1 cellular context compared by ENCODE assay signal in genomic region chrX:102840871-102841705, GRCh38.
TF ChIP-seq lines count a peak whose summit lies in the region.

No MANE protein-coding gene starts in this region.

TF ChIP-seq in K562, 482 proteins besides CTCF, POLR2A, EP300 and RAD21 (continued from another document and continues in another):
- TF ChIP-seq ZBTB11 (CRISPR knock-in tag; IDR thresholded peaks at IDR 0.05) (0 out of 6 replicates have a peak, but pooled peaks of 1 of the 3 experiments have one; percentile 26), PHF21A (IDR thresholded peaks at IDR 0.05; ENCODE audit: borderline replicate concordance, low read depth) (no peak), SRSF3 (IDR thresholded peaks at IDR 0.05; ENCODE audit: insufficient read depth, low read length) (no peak), ZNF12 (CRISPR knock-in tag; IDR thresholded peaks at IDR 0.05) (no peak), LEF1 (IDR thresholded peaks at IDR 0.05) (no peak), MYBL2 (IDR thresholded peaks at IDR 0.05; ENCODE audit: low read depth) (no peak), MYBL2 (CRISPR knock-in tag; IDR thresholded peaks at IDR 0.05; ENCODE audit: borderline replicate concordance) (no peak), TFAM (CRISPR knock-in tag; conservative IDR thresholded peaks at IDR 0.05) (no peak), IRF2 (CRISPR knock-in tag; IDR thresholded peaks at IDR 0.05) (no peak), GATA2 (CRISPR knock-in tag; IDR thresholded peaks at IDR 0.05) (no peak), BMI1 (IDR thresholded peaks at IDR 0.05; ENCODE audit: low read length) (no peak), ARHGAP35 (IDR thresholded peaks at IDR 0.05; ENCODE audit: partially characterized antibody) (no peak), ZBTB17 (CRISPR knock-in tag; IDR thresholded peaks at IDR 0.05) (no peak), ZNF584 (CRISPR knock-in tag; IDR thresholded peaks at IDR 0.05; ENCODE audit: low read depth) (0 out of 2 replicates have a peak, but pooled peaks have one; percentile 33), ZNF324 (CRISPR knock-in tag; IDR thresholded peaks at IDR 0.05) (no peak), MAFK (IDR thresholded peaks at IDR 0.05; ENCODE audit: low read length) (peak; percentile 59), ZNF639 (CRISPR knock-in tag; conservative IDR thresholded peaks at IDR 0.05 in 1 of 2, IDR thresholded peaks at IDR 0.05 in 1 of 2) (peak in 1 of 2 experiments; percentile 56; a peak in 1 of 4 replicates), VEZF1 (CRISPR knock-in tag; IDR thresholded peaks at IDR 0.05) (no peak), ZNF197 (CRISPR knock-in tag; IDR thresholded peaks at IDR 0.05; ENCODE audit: low read depth) (peak; percentile 57; the same call in 1 of the 2 replicates), C11orf30 (IDR thresholded peaks at IDR 0.05; ENCODE audit: low read depth) (peak; percentile 77), KLF13 (tag; IDR thresholded peaks at IDR 0.05; ENCODE audit: borderline replicate concordance, low read depth) (no peak), SMARCA4 (IDR thresholded peaks at IDR 0.05) (peak; percentile 15; the same call in 1 of the 2 replicates), GABPA (tag; conservative IDR thresholded peaks at IDR 0.05; ENCODE audit: low read depth) (0 out of 2 replicates have a peak, but pooled peaks have one; percentile 12), ARID3A (IDR thresholded peaks at IDR 0.05; ENCODE audit: borderline replicate concordance, low read depth, low read length) (peak; percentile 56; the same call in 1 of the 2 replicates), ZNF124 (CRISPR knock-in tag; IDR thresholded peaks at IDR 0.05) (no peak), ARID1B (IDR thresholded peaks at IDR 0.05) (0 out of 2 replicates have a peak, but pooled peaks have one; percentile 7), POLR2B (IDR thresholded peaks at IDR 0.05; ENCODE audit: low read depth, partially characterized antibody) (no peak), CREB3 (tag; conservative IDR thresholded peaks at IDR 0.05; ENCODE audit: low read depth) (0 out of 2 replicates have a peak, but pooled peaks have one; percentile 18), ZNF764 (CRISPR knock-in tag; IDR thresholded peaks at IDR 0.05; ENCODE audit: low read depth) (no peak), DDX20 (tag; IDR thresholded peaks at IDR 0.05; ENCODE audit: low read depth) (0 out of 2 replicates have a peak, but pooled peaks have one; percentile 31), TEAD4 (IDR thresholded peaks at IDR 0.05; ENCODE audit: low read length) (no peak), TEAD4 (CRISPR knock-in tag; IDR thresholded peaks at IDR 0.05; ENCODE audit: borderline replicate concordance) (no peak), TBP (optimal IDR thresholded peaks at IDR 0.05; ENCODE audit: low read depth, low read length) (no peak), NFRKB (IDR thresholded peaks at IDR 0.05; ENCODE audit: low read depth) (peak; percentile 60; the same call in 1 of the 2 replicates), NFE2L1 (tag; IDR thresholded peaks at IDR 0.05; ENCODE audit: borderline replicate concordance, low read depth) (peak; percentile 5; the same call in 1 of the 2 replicates), SLC30A9 (CRISPR knock-in tag; IDR thresholded peaks at IDR 0.05) (no peak), ZNF232 (CRISPR knock-in tag; IDR thresholded peaks at IDR 0.05) (no peak), JUND (IDR thresholded peaks at IDR 0.05; ENCODE audit: borderline replicate concordance, low read depth, low read length) (peak; percentile 50; the same call in 1 of the 2 replicates), JUND (tag; IDR thresholded peaks at IDR 0.05; ENCODE audit: borderline replicate concordance, low read depth, low read length) (peak; percentile 35; the same call in 2 of the 3 replicates), XRCC4 (IDR thresholded peaks at IDR 0.05; ENCODE audit: extremely low read depth, insufficient read depth, insufficient read length) (no peak)
- TF ChIP-seq, protein P1, sequence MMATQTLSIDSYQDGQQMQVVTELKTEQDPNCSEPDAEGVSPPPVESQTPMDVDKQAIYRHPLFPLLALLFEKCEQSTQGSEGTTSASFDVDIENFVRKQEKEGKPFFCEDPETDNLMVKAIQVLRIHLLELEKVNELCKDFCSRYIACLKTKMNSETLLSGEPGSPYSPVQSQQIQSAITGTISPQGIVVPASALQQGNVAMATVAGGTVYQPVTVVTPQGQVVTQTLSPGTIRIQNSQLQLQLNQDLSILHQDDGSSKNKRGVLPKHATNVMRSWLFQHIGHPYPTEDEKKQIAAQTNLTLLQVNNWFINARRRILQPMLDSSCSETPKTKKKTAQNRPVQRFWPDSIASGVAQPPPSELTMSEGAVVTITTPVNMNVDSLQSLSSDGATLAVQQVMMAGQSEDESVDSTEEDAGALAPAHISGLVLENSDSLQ (IDR thresholded peaks at IDR 0.05): peak; percentile 63
- TF ChIP-seq, protein P2, sequence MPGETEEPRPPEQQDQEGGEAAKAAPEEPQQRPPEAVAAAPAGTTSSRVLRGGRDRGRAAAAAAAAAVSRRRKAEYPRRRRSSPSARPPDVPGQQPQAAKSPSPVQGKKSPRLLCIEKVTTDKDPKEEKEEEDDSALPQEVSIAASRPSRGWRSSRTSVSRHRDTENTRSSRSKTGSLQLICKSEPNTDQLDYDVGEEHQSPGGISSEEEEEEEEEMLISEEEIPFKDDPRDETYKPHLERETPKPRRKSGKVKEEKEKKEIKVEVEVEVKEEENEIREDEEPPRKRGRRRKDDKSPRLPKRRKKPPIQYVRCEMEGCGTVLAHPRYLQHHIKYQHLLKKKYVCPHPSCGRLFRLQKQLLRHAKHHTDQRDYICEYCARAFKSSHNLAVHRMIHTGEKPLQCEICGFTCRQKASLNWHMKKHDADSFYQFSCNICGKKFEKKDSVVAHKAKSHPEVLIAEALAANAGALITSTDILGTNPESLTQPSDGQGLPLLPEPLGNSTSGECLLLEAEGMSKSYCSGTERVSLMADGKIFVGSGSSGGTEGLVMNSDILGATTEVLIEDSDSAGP (CRISPR knock-in tag; IDR thresholded peaks at IDR 0.05): no peak
- TF ChIP-seq, protein P3, sequence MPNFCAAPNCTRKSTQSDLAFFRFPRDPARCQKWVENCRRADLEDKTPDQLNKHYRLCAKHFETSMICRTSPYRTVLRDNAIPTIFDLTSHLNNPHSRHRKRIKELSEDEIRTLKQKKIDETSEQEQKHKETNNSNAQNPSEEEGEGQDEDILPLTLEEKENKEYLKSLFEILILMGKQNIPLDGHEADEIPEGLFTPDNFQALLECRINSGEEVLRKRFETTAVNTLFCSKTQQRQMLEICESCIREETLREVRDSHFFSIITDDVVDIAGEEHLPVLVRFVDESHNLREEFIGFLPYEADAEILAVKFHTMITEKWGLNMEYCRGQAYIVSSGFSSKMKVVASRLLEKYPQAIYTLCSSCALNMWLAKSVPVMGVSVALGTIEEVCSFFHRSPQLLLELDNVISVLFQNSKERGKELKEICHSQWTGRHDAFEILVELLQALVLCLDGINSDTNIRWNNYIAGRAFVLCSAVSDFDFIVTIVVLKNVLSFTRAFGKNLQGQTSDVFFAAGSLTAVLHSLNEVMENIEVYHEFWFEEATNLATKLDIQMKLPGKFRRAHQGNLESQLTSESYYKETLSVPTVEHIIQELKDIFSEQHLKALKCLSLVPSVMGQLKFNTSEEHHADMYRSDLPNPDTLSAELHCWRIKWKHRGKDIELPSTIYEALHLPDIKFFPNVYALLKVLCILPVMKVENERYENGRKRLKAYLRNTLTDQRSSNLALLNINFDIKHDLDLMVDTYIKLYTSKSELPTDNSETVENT (CRISPR knock-in tag; IDR thresholded peaks at IDR 0.05): no peak
- TF ChIP-seq, protein P4, sequence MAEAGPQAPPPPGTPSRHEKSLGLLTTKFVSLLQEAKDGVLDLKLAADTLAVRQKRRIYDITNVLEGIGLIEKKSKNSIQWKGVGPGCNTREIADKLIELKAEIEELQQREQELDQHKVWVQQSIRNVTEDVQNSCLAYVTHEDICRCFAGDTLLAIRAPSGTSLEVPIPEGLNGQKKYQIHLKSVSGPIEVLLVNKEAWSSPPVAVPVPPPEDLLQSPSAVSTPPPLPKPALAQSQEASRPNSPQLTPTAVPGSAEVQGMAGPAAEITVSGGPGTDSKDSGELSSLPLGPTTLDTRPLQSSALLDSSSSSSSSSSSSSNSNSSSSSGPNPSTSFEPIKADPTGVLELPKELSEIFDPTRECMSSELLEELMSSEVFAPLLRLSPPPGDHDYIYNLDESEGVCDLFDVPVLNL (CRISPR knock-in tag; IDR thresholded peaks at IDR 0.05; ENCODE audit: low read depth): no peak
- TF ChIP-seq, protein P5, sequence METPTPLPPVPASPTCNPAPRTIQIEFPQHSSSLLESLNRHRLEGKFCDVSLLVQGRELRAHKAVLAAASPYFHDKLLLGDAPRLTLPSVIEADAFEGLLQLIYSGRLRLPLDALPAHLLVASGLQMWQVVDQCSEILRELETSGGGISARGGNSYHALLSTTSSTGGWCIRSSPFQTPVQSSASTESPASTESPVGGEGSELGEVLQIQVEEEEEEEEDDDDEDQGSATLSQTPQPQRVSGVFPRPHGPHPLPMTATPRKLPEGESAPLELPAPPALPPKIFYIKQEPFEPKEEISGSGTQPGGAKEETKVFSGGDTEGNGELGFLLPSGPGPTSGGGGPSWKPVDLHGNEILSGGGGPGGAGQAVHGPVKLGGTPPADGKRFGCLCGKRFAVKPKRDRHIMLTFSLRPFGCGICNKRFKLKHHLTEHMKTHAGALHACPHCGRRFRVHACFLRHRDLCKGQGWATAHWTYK (CRISPR knock-in tag; IDR thresholded peaks at IDR 0.05): peak; percentile 98
